ENCODE assay signal across 7 cellular contexts in genomic region chr1:207320105-207320504, GRCh38. TPM values are rescaled to one million over a fixed set of nuclear protein-coding genes. Genes with fewer than 3 reads are reported as not detected.
DNase-seq lines count a peak whose midpoint lies in the region; ATAC-seq and TF ChIP-seq lines count a peak whose summit lies in the region.
"Not testable (repeated sequence)": the region's sequence is repeated elsewhere in the genome, so short reads cannot be mapped to it uniquely, and the experiment has no call there.

No MANE protein-coding gene starts in this region.

- H3K27ac ChIP-seq in HEK293 (ENCODE audit: extremely low read depth, low read depth, low read length) = not testable (repeated sequence)
- H3K27ac ChIP-seq in breast epithelium (peak overlapping the region; percentile 98), left ventricle myocardium inferior (replicated peaks) (peak overlapping the region; percentile 98)

- not testable (repeated sequence) for DNase-seq in activated CD4-positive, alpha-beta T cell treated with anti-CD3 and anti-CD28 coated beads, Interleukin-2, amount 10 ng/mL, durations not matched to agents 7 days and 5 days; activated naive CD4-positive, alpha-beta T cell treated with anti-CD3 and anti-CD28 coated beads for 36 hours; breast epithelium (ENCODE audit: low spot score in 2 of 2); left ventricle myocardium inferior

- H3K27me3 ChIP-seq in breast epithelium; left ventricle myocardium inferior (ENCODE audit: low read depth): not testable (repeated sequence)

- ATAC-seq in stimulated activated memory B cell treated with anti-CD40 and anti-IgM and Interleukin-4, amounts not matched to agents 10 μg/mL and 1 μg/mL and 100 μg/mL, for 72 hours = not testable (repeated sequence)

- peaks cover 37% of the 10 kb centered on the region for H3K4me1 Mint-ChIP-seq in activated CD4-positive, alpha-beta T cell treated with anti-CD3 and anti-CD28 coated beads, Interleukin-2, amount 10 ng/mL, durations not matched to agents 7 days and 5 days
- peaks cover 30% of the 10 kb centered on the region for H3K4me1 Mint-ChIP-seq in activated naive CD4-positive, alpha-beta T cell treated with anti-CD3 and anti-CD28 coated beads for 36 hours (ENCODE audit: low read depth)
- not testable (repeated sequence) for H3K4me1 Mint-ChIP-seq in nephron
- H3K4me1 Mint-ChIP-seq in stimulated activated memory B cell treated with anti-CD40 and anti-IgM and Interleukin-4, amounts not matched to agents 10 μg/mL and 1 μg/mL and 100 μg/mL, for 72 hours = peaks cover 24% of the 10 kb centered on the region

- POLR2A ChIA-PET in HEK293 (lab: Yijun Ruan, JAX); activated CD4-positive, alpha-beta T cell treated with anti-CD3 and anti-CD28 coated beads, Interleukin-2, amount 10 ng/mL, durations not matched to agents 7 days and 5 days (lab: Charles Lee): not testable (repeated sequence)

- not testable (repeated sequence) for TF ChIP-seq CTCF in HEK293 (tag by site-specific recombination; IDR thresholded peaks at IDR 0.05); breast epithelium (IDR thresholded peaks at IDR 0.05); left ventricle myocardium inferior (IDR thresholded peaks at IDR 0.05; ENCODE audit: borderline replicate concordance); nephron (IDR thresholded peaks at IDR 0.05; ENCODE audit: unreplicated experiment in 3 of 3)

- H3K9me3 ChIP-seq in HEK293 (ENCODE audit: control insufficient read depth, insufficient read depth, low read depth, low read length); breast epithelium; left ventricle myocardium inferior (replicated peaks): not testable (repeated sequence)

- not testable (repeated sequence) for H3K9me3 Mint-ChIP-seq in activated CD4-positive, alpha-beta T cell treated with anti-CD3 and anti-CD28 coated beads, Interleukin-2, amount 10 ng/mL, durations not matched to agents 7 days and 5 days; activated naive CD4-positive, alpha-beta T cell treated with anti-CD3 and anti-CD28 coated beads for 36 hours; nephron; stimulated activated memory B cell treated with anti-CD40 and anti-IgM and Interleukin-4, amounts not matched to agents 10 μg/mL and 1 μg/mL and 100 μg/mL, for 72 hours

- TF ChIP-seq POLR2A in breast epithelium (IDR thresholded peaks at IDR 0.05) = not testable (repeated sequence)

- H3K4me3 ChIP-seq in HEK293 (ENCODE audit: low read depth, low read length); breast epithelium; left ventricle myocardium inferior: not testable (repeated sequence)

- H3K27ac Mint-ChIP-seq in activated CD4-positive, alpha-beta T cell treated with anti-CD3 and anti-CD28 coated beads, Interleukin-2, amount 10 ng/mL, durations not matched to agents 7 days and 5 days = peak overlapping the region; percentile 90
- peak overlapping the region; percentile 77 for H3K27ac Mint-ChIP-seq in activated naive CD4-positive, alpha-beta T cell treated with anti-CD3 and anti-CD28 coated beads for 36 hours
- not testable (repeated sequence) for H3K27ac Mint-ChIP-seq in nephron
- peak overlapping the region; percentile 97 for H3K27ac Mint-ChIP-seq in stimulated activated memory B cell treated with anti-CD40 and anti-IgM and Interleukin-4, amounts not matched to agents 10 μg/mL and 1 μg/mL and 100 μg/mL, for 72 hours

- intact Hi-C loops in activated naive CD4-positive, alpha-beta T cell treated with anti-CD3 and anti-CD28 coated beads for 36 hours (cut with micrococcal nuclease) = loop anchor here (10.0 kb wide), 4 partner anchors 395 to 545 kb away; partner anchors contain the start of genes CD46 and FCMR
- intact Hi-C loops in breast epithelium (cut with DNase I; ENCODE audit: low total_unique reads); left ventricle myocardium inferior (cut with micrococcal nuclease): not testable (repeated sequence)

- peak overlapping the region; percentile 47 for H3K4me3 Mint-ChIP-seq in activated CD4-positive, alpha-beta T cell treated with anti-CD3 and anti-CD28 coated beads, Interleukin-2, amount 10 ng/mL, durations not matched to agents 7 days and 5 days
- H3K4me3 Mint-ChIP-seq in activated naive CD4-positive, alpha-beta T cell treated with anti-CD3 and anti-CD28 coated beads for 36 hours = peak overlapping the region; percentile 58
- peak overlapping the region; percentile 43 to 79 (median 77) for H3K4me3 Mint-ChIP-seq in nephron
- H3K4me3 Mint-ChIP-seq in stimulated activated memory B cell treated with anti-CD40 and anti-IgM and Interleukin-4, amounts not matched to agents 10 μg/mL and 1 μg/mL and 100 μg/mL, for 72 hours = not testable (repeated sequence)

- peaks cover 33% of the 10 kb centered on the region for H3K36me3 Mint-ChIP-seq in activated CD4-positive, alpha-beta T cell treated with anti-CD3 and anti-CD28 coated beads, Interleukin-2, amount 10 ng/mL, durations not matched to agents 7 days and 5 days (ENCODE audit: low read depth)
- H3K36me3 Mint-ChIP-seq in activated naive CD4-positive, alpha-beta T cell treated with anti-CD3 and anti-CD28 coated beads for 36 hours (ENCODE audit: low read depth); nephron (ENCODE audit: low read depth); stimulated activated memory B cell treated with anti-CD40 and anti-IgM and Interleukin-4, amounts not matched to agents 10 μg/mL and 1 μg/mL and 100 μg/mL, for 72 hours: not testable (repeated sequence)

- H3K36me3 ChIP-seq in HEK293 (ENCODE audit: control insufficient read depth in 2 of 2, insufficient read depth in 1 of 2, low read length in 2 of 2) (peaks cover 3 to 11% of the 10 kb centered on the region in 2 experiments; a peak in 2 of 3 replicates), left ventricle myocardium inferior (peaks cover 14% of the 10 kb centered on the region)
- H3K36me3 ChIP-seq in breast epithelium = not testable (repeated sequence)

- H3K27me3 Mint-ChIP-seq in activated CD4-positive, alpha-beta T cell treated with anti-CD3 and anti-CD28 coated beads, Interleukin-2, amount 10 ng/mL, durations not matched to agents 7 days and 5 days; activated naive CD4-positive, alpha-beta T cell treated with anti-CD3 and anti-CD28 coated beads for 36 hours (ENCODE audit: low read depth); nephron (ENCODE audit: low read depth); stimulated activated memory B cell treated with anti-CD40 and anti-IgM and Interleukin-4, amounts not matched to agents 10 μg/mL and 1 μg/mL and 100 μg/mL, for 72 hours: not testable (repeated sequence)

- CTCF ChIA-PET in HEK293 (lab: Yijun Ruan, JAX) = not testable (repeated sequence)
- CTCF ChIA-PET in activated CD4-positive, alpha-beta T cell treated with anti-CD3 and anti-CD28 coated beads, Interleukin-2, amount 10 ng/mL, durations not matched to agents 7 days and 5 days (lab: Charles Lee) = interaction anchor here (0.7 to 1.2 kb wide), 3 partner anchors 22 to 264 kb away, joined by 3 to 4 read pairs (median 3); no protein-coding TSS in a partner anchor
- CTCF ChIA-PET in activated naive CD4-positive, alpha-beta T cell treated with anti-CD3 and anti-CD28 coated beads for 36 hours (lab: Charles Lee) = interaction anchor here (0.7 to 1.3 kb wide), 2 partner anchors 31 to 265 kb away, joined by 3 read pairs; no protein-coding TSS in a partner anchor

- H3K4me1 ChIP-seq in HEK293 (ENCODE audit: control insufficient read depth, insufficient read depth, low read length); breast epithelium: not testable (repeated sequence)
- peaks cover 57% of the 10 kb centered on the region for H3K4me1 ChIP-seq in left ventricle myocardium inferior

TF ChIP-seq in HEK293, 187 proteins besides CTCF, POLR2A, EP300 and RAD21:
- TF ChIP-seq ZNF146 (tag by site-specific recombination; IDR thresholded peaks at IDR 0.05) = peak; percentile 99
- peak; percentile 47; the same call in 1 of the 2 replicates for TF ChIP-seq ZNF580 (tag by site-specific recombination; IDR thresholded peaks at IDR 0.05)

RNA-seq across cellular contexts. Expression of gene CD55, which starts 1.4 kb away (rescaled TPM):
- 100 to 1,000 TPM in 1 of 2 experiments, 10 to 100 TPM in 1; 92.0 to 117 TPM for total RNA-seq in activated CD4-positive, alpha-beta T cell treated with anti-CD3 and anti-CD28 coated beads, Interleukin-2, amount 10 ng/mL, durations not matched to agents 7 days and 5 days
- 10 to 100 TPM; 62.1 to 66.0 TPM for total RNA-seq in activated naive CD4-positive, alpha-beta T cell treated with anti-CD3 and anti-CD28 coated beads for 36 hours
- total RNA-seq in breast epithelium (100 to 1,000 TPM in 1 of 3 donors, 10 to 100 TPM in 2; 65.4 to 132 (median 67.8) TPM), left ventricle myocardium inferior (60.4 TPM)
